29 cellular contexts compared by ENCODE assay signal in genomic region chr9:82890401-82890800, GRCh38.
"Had no signal": no experiment of that assay in that cellular context is flagged by ENCODE, and none has a peak within 500 bp of the region (broad histone marks: within the 10 kb centered on the region; RNA-seq: fewer than 3 reads in every experiment).

No MANE protein-coding gene starts in this region.

- H3K27me3 ChIP-seq: colonic mucosa, esophagus muscularis mucosa, right lobe of liver, suprapubic skin, transverse colon, upper lobe of right lung, uterus had no signal

- H3K27ac ChIP-seq: colonic mucosa, esophagus muscularis mucosa, foreskin keratinocyte, left ventricle myocardium inferior, lower lobe of right lung, parathyroid adenoma, right lobe of liver, suprapubic skin, transverse colon, upper lobe of right lung, uterus had no signal

- H3K9me3 ChIP-seq: colonic mucosa, esophagus muscularis mucosa, left ventricle myocardium inferior, lower lobe of right lung, mucosa of descending colon, right lobe of liver, suprapubic skin, transverse colon, upper lobe of right lung, uterus had no signal

- H3K4me1 Mint-ChIP-seq: immature natural killer cell; naive B cell; neural crest cell; stimulated activated naive CD8-positive, alpha-beta T cell treated with anti-CD3 and anti-CD28 coated beads, Interleukin-15, amount 100 ng/mL, for 72 hours had no signal

- DNase-seq: colonic mucosa; effector CD8-positive, alpha-beta T cell; foreskin keratinocyte; hypothalamus; immature natural killer cell; islet precursor cell; kidney glomerular epithelial cell; left colon; left ventricle myocardium inferior; lower lobe of right lung; mucosa of descending colon; naive B cell; right lobe of liver; small intestine; stimulated activated CD4-positive, alpha-beta T cell treated with anti-CD3 and anti-CD28 coated beads, Interleukin-15, amount 100 ng/mL, for 24 hours; stimulated activated CD4-positive, alpha-beta T cell treated with anti-CD3 and anti-CD28 coated beads, Interleukin-2, amount 100 ng/mL, for 48 hours; stimulated activated naive CD4-positive, alpha-beta T cell; stimulated activated naive CD8-positive, alpha-beta T cell treated with anti-CD3 and anti-CD28 coated beads, Interleukin-15, amount 100 ng/mL, for 72 hours; transverse colon; upper lobe of right lung; uterus had no signal

- H3K27ac Mint-ChIP-seq: dendritic cell treated with granulocyte-macrophage colony-stimulating factor and Interleukin-4, amounts not matched to agents 40 ng/mL and 50 ng/mL, for 4 days; immature natural killer cell; mesothelial cell of epicardium; naive B cell; natural killer cell treated with Interleukin-12 subunit alpha and Interleukin-12 subunit beta and Interleukin-15 and Interleukin-18, amount 100 ng/mL, for 72 hours; progenitor cell of endocrine pancreas; stimulated activated naive CD8-positive, alpha-beta T cell treated with anti-CD3 and anti-CD28 coated beads, Interleukin-15, amount 100 ng/mL, for 72 hours had no signal

- H3K36me3 ChIP-seq: colonic mucosa, esophagus muscularis mucosa, left ventricle myocardium inferior, lower lobe of right lung, right lobe of liver, suprapubic skin, transverse colon, upper lobe of right lung, uterus had no signal

- H3K4me1 ChIP-seq: colonic mucosa, esophagus muscularis mucosa, foreskin keratinocyte, left ventricle myocardium inferior, lower lobe of right lung, parathyroid adenoma, right lobe of liver, suprapubic skin, upper lobe of right lung, uterus had no signal

- H3K9me3 Mint-ChIP-seq: mesothelial cell of epicardium; naive B cell; neural crest cell; stimulated activated naive CD8-positive, alpha-beta T cell treated with anti-CD3 and anti-CD28 coated beads, Interleukin-15, amount 100 ng/mL, for 72 hours had no signal

- H3K4me3 Mint-ChIP-seq: dendritic cell treated with granulocyte-macrophage colony-stimulating factor and Interleukin-4, amounts not matched to agents 40 ng/mL and 50 ng/mL, for 4 days; immature natural killer cell; mesothelial cell of epicardium; naive B cell; natural killer cell treated with Interleukin-12 subunit alpha and Interleukin-12 subunit beta and Interleukin-15 and Interleukin-18, amount 100 ng/mL, for 72 hours; neural crest cell; stimulated activated naive CD8-positive, alpha-beta T cell treated with anti-CD3 and anti-CD28 coated beads, Interleukin-15, amount 100 ng/mL, for 72 hours had no signal

- H3K36me3 Mint-ChIP-seq: immature natural killer cell; mesothelial cell of epicardium; naive B cell; natural killer cell treated with Interleukin-12 subunit alpha and Interleukin-12 subunit beta and Interleukin-15 and Interleukin-18, amount 100 ng/mL, for 72 hours had no signal

- ATAC-seq: left colon; mucosa of descending colon; natural killer cell treated with Interleukin-12 subunit alpha and Interleukin-12 subunit beta and Interleukin-15 and Interleukin-18, amount 100 ng/mL, for 72 hours; right lobe of liver had no signal

- H3K9ac ChIP-seq: parathyroid adenoma had no signal

- H3K27me3 Mint-ChIP-seq: dendritic cell treated with granulocyte-macrophage colony-stimulating factor and Interleukin-4, amounts not matched to agents 40 ng/mL and 50 ng/mL, for 4 days; natural killer cell treated with Interleukin-12 subunit alpha and Interleukin-12 subunit beta and Interleukin-15 and Interleukin-18, amount 100 ng/mL, for 72 hours; stimulated activated naive CD8-positive, alpha-beta T cell treated with anti-CD3 and anti-CD28 coated beads, Interleukin-15, amount 100 ng/mL, for 72 hours had no signal

- H3K79me2 ChIP-seq: parathyroid adenoma had no signal

- H3K4me3 ChIP-seq: colonic mucosa, esophagus muscularis mucosa, left ventricle myocardium inferior, lower lobe of right lung, mucosa of descending colon, right lobe of liver, suprapubic skin, transverse colon, upper lobe of right lung, uterus had no signal
